ENCODE assay signal across 8 cellular contexts in genomic region chr14:30610719-30611388, GRCh38. TPM values are rescaled to one million over a fixed set of nuclear protein-coding genes. Genes with fewer than 3 reads are reported as not detected.
DNase-seq lines count a peak whose midpoint lies in the region; ATAC-seq and TF ChIP-seq lines count a peak whose summit lies in the region.

No MANE protein-coding gene starts in this region.

- no peak overlapping the region for H3K27ac Mint-ChIP-seq in activated naive CD8-positive, alpha-beta T cell treated with anti-CD3 and anti-CD28 coated beads, Interleukin-2, amount 50 U/mL, for 24 hours

- DNase-seq in DMS53 treated with DMSO at 0.1 percent for 48 hours (lab: John Stamatoyannopoulos, UW; ENCODE audit: unreplicated experiment) (peak; percentile 66), LHCN-M2 (ENCODE audit: low read depth) (peak; percentile 79), RPMI7951 (ENCODE audit: low read depth) (peak; percentile 40), fibroblast of lung (ENCODE audit: low read depth in 2 of 2) (peak; percentile 72 to 92), pons (ENCODE audit: low spot score) (peak; percentile 77)
- no peak for DNase-seq in activated effector memory CD4-positive, alpha-beta T cell treated with Interleukin-2 at 50 U/mL for 16 hours
- DNase-seq in activated naive CD8-positive, alpha-beta T cell treated with anti-CD3 and anti-CD28 coated beads, Interleukin-2, amount 50 U/mL, for 24 hours = no peak
- DNase-seq in effector CD8-positive, alpha-beta T cell (lab: John Stamatoyannopoulos, UW) = no peak

- H3K27ac ChIP-seq in fibroblast of lung (ENCODE audit: insufficient read depth, low read length) = no peak overlapping the region

- no peaks in the 10 kb centered on the region for H3K27me3 ChIP-seq in fibroblast of lung (ENCODE audit: control insufficient read depth, insufficient read depth, low read length)

- H3K4me1 Mint-ChIP-seq in activated naive CD8-positive, alpha-beta T cell treated with anti-CD3 and anti-CD28 coated beads, Interleukin-2, amount 50 U/mL, for 24 hours = no peaks in the 10 kb centered on the region

- H3K36me3 ChIP-seq in fibroblast of lung (ENCODE audit: control insufficient read depth, insufficient read depth, low read length) = no peaks in the 10 kb centered on the region

- no peak overlapping the region for H2AFZ ChIP-seq in fibroblast of lung (ENCODE audit: low read length)

- H3K9me3 Mint-ChIP-seq in activated naive CD8-positive, alpha-beta T cell treated with anti-CD3 and anti-CD28 coated beads, Interleukin-2, amount 50 U/mL, for 24 hours = no peaks in the 10 kb centered on the region

- no peaks in the 10 kb centered on the region for H3K9me3 ChIP-seq in fibroblast of lung (ENCODE audit: control insufficient read depth, insufficient read depth, low read depth, low read length)

- TF ChIP-seq CTCF in fibroblast of lung (conservative IDR thresholded peaks at IDR 0.05 in 1 of 2, IDR thresholded peaks at IDR 0.05 in 1 of 2; ENCODE audit: low read depth in 1 of 2, low read length in 2 of 2) = peak; percentile 40 to 50

- H3K4me3 Mint-ChIP-seq in activated naive CD8-positive, alpha-beta T cell treated with anti-CD3 and anti-CD28 coated beads, Interleukin-2, amount 50 U/mL, for 24 hours = no peak overlapping the region

- H3K4me1 ChIP-seq in fibroblast of lung (ENCODE audit: control insufficient read depth, extremely low read depth, insufficient read depth, low read length) = peaks cover 7% of the 10 kb centered on the region

- no peaks in the 10 kb centered on the region for H4K20me1 ChIP-seq in fibroblast of lung (ENCODE audit: control insufficient read depth, extremely low read depth, insufficient read depth, low read length)

- no peak overlapping the region for H3K4me3 ChIP-seq in fibroblast of lung (replicated peaks in 1 of 4; ENCODE audit: control extremely low read depth in 1 of 4, insufficient read depth in 1 of 4, low read depth in 3 of 4, low read length in 4 of 4)

- ATAC-seq in activated naive CD8-positive, alpha-beta T cell treated with anti-CD3 and anti-CD28 coated beads, Interleukin-2, amount 50 U/mL, for 24 hours = no peak

- no peaks in the 10 kb centered on the region for H3K79me2 ChIP-seq in fibroblast of lung (ENCODE audit: control insufficient read depth, insufficient read depth, low read length)

- peaks cover 22% of the 10 kb centered on the region for H3K36me3 Mint-ChIP-seq in activated naive CD8-positive, alpha-beta T cell treated with anti-CD3 and anti-CD28 coated beads, Interleukin-2, amount 50 U/mL, for 24 hours (ENCODE audit: low read depth)

- H3K4me2 ChIP-seq in fibroblast of lung (ENCODE audit: extremely low read depth, insufficient read depth, low read length) = no peak overlapping the region

- no peaks in the 10 kb centered on the region for H3K27me3 Mint-ChIP-seq in activated naive CD8-positive, alpha-beta T cell treated with anti-CD3 and anti-CD28 coated beads, Interleukin-2, amount 50 U/mL, for 24 hours

- no peak overlapping the region for H3K9ac ChIP-seq in fibroblast of lung (ENCODE audit: insufficient read depth, low read length)

RNA-seq across cellular contexts. Expression of gene SCFD1, which starts 11.3 kb away (rescaled TPM):
- total RNA-seq in LHCN-M2 (2014; rRNA removed) (61.4 and 63.3 TPM in 2 replicates), fibroblast of lung (91.9 and 129 TPM in 2 replicates)
- polyA plus RNA-seq in LHCN-M2 (2012) = 39.1 TPM
- total RNA-seq in RPMI7951 (2014; rRNA removed; shearing (Covaris generic)) = 75.8 and 90.2 TPM in 2 replicates
- 83.1 and 110 TPM in 2 replicates for polyA plus RNA-seq in fibroblast of lung
- polyA plus RNA-seq in fibroblast of lung (2012) = 79.4 and 90.5 TPM in 2 replicates
- polyA minus RNA-seq in fibroblast of lung (ENCODE audit: low replicate concordance) = 3.0 and 11.4 TPM in 2 replicates

RNA-seq across cellular contexts. Expression of gene G2E3, which starts 51.9 kb away (rescaled TPM):
- total RNA-seq in LHCN-M2 (2014; rRNA removed) (29.0 and 34.9 TPM in 2 replicates), fibroblast of lung (14.1 and 14.7 TPM in 2 replicates)
- 6.0 TPM for polyA plus RNA-seq in LHCN-M2 (2012)
- 29.1 and 39.8 TPM in 2 replicates for total RNA-seq in RPMI7951 (2014; rRNA removed; shearing (Covaris generic))
- 13.0 and 15.3 TPM in 2 replicates for polyA plus RNA-seq in fibroblast of lung
- polyA plus RNA-seq in fibroblast of lung (2012) = 7.4 and 8.4 TPM in 2 replicates
- polyA minus RNA-seq in fibroblast of lung (ENCODE audit: low replicate concordance) = 0.74 and 1.1 TPM in 2 replicates

Comparison
In these comparisons a context has a peak if more than half of its experiments do, and no peak if none do; other contexts are left out.
1. DNase-seq: peak in DMS53 treated with DMSO at 0.1 percent for 48 hours (single experiment), LHCN-M2 (single experiment), RPMI7951 (single experiment), fibroblast of lung (2 of 2) and pons (single experiment); none in activated effector memory CD4-positive, alpha-beta T cell treated with Interleukin-2 at 50 U/mL for 16 hours (single experiment), activated naive CD8-positive, alpha-beta T cell treated with anti-CD3 and anti-CD28 coated beads, Interleukin-2, amount 50 U/mL, for 24 hours (single experiment) and effector CD8-positive, alpha-beta T cell (single experiment).